In the genomic region with DNA sequence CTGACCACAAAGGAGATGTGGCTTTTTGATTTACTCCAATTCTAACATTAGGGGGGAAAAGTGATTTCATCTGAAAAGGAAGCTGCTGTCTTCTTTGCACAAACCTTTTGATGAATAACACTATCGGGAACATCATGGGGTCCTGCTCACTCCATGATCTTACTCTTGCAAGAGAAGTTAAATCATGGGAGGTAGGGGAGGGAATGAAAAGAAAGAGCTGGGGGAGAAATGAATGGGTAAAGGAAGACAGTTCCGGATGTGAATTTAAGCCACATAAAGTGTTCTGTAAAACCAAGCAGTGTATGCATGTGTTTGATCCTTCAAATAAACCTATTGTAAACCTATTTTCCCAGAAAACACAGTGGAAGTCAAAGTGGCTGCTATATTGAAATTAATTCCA, we compare ENCODE assay signal across 18 cellular contexts.
DNase-seq lines count a peak whose midpoint lies in the region; ATAC-seq and TF ChIP-seq lines count a peak whose summit lies in the region.
"Had no signal": no experiment of that assay in that cellular context is flagged by ENCODE, and none has a peak within 500 bp of the region (broad histone marks: within the 10 kb centered on the region; RNA-seq: fewer than 3 reads in every experiment).

No MANE protein-coding gene starts in this region.

- peak overlapping the region; percentile 7 for H3K27ac ChIP-seq in cingulate gyrus (ENCODE audit: low read depth, low read length)
- H3K27ac ChIP-seq in neural progenitor cell: peak overlapping the region; percentile 7

- peaks cover 5% of the 10 kb centered on the region for H3K4me1 ChIP-seq in neural progenitor cell

- H3K4me1 Mint-ChIP-seq in neural progenitor cell: no peaks in the 10 kb centered on the region
- no peaks in the 10 kb centered on the region for H3K4me1 Mint-ChIP-seq in activated T-helper 17 cell treated with anti-CD3 and anti-CD28 coated beads, Interleukin-2, amount 50 U/mL, for 72 hours

- no peak overlapping the region for H3K4me2 ChIP-seq in neural progenitor cell

- peaks cover 6% of the 10 kb centered on the region for H3K9me3 Mint-ChIP-seq in neural progenitor cell
- H3K9me3 Mint-ChIP-seq in activated T-helper 17 cell treated with anti-CD3 and anti-CD28 coated beads, Interleukin-2, amount 50 U/mL, for 72 hours: no peaks in the 10 kb centered on the region
- H3K9me3 Mint-ChIP-seq: H9, IgD-negative memory B cell had no signal

- peaks cover 20% of the 10 kb centered on the region for H3K36me3 ChIP-seq in neural progenitor cell

- no peak overlapping the region for H3K27ac Mint-ChIP-seq in neural progenitor cell
- H3K27ac Mint-ChIP-seq in activated T-helper 17 cell treated with anti-CD3 and anti-CD28 coated beads, Interleukin-2, amount 50 U/mL, for 72 hours: no peak overlapping the region
- H3K27ac Mint-ChIP-seq: IgD-negative memory B cell had no signal

- H3K4me3 Mint-ChIP-seq in neural progenitor cell: no peak overlapping the region
- no peak overlapping the region for H3K4me3 Mint-ChIP-seq in activated T-helper 17 cell treated with anti-CD3 and anti-CD28 coated beads, Interleukin-2, amount 50 U/mL, for 72 hours
- H3K4me3 Mint-ChIP-seq: H9, IgD-negative memory B cell had no signal

- no peaks in the 10 kb centered on the region for H4K20me1 ChIP-seq in neural progenitor cell (ENCODE audit: low read depth)

- peaks cover 10% of the 10 kb centered on the region for H3F3A ChIP-seq in neural progenitor cell (ENCODE audit: low read depth)

- H3K27me3 ChIP-seq in neural progenitor cell: no peaks in the 10 kb centered on the region

- H3K9me3 ChIP-seq in neural progenitor cell (ENCODE audit: low read depth): no peaks in the 10 kb centered on the region

- no peak overlapping the region for H3K4me3 ChIP-seq in neural progenitor cell

- ATAC-seq in HG03442 (IDR thresholded peaks at IDR 0.05; ENCODE audit: unreplicated experiment): no peak
- no peak for ATAC-seq in activated T-helper 17 cell treated with anti-CD3 and anti-CD28 coated beads, Interleukin-2, amount 50 U/mL, for 72 hours (replicated peaks)

- DNase-seq in G401 (ENCODE audit: low spot score): peak; percentile 17
- peak; percentile 19 for DNase-seq in SK-MEL-5 (ENCODE audit: low read depth, low spot score)
- no peak for DNase-seq in neural progenitor cell (ENCODE audit: low spot score)
- DNase-seq in GM19238 (ENCODE audit: insufficient read length, low spot score): no peak
- DNase-seq in NCI-H69 (lab: John Stamatoyannopoulos, UW): no peak
- DNase-seq: DMS 273 treated with DMSO at 0.1 percent for 48 hours, H9, Kasumi-1, MM.1S, NCI-H1105, NCI-H1694, NCI-H2227 treated with DMSO at 0.1 percent for 48 hours, NCI-H524, SHP77 treated with DMSO at 0.1 percent for 48 hours had no signal

- in situ Hi-C loops in G401 (cut with HindIII; ENCODE audit: low sequenced_read_pairs) (loop anchor here (25.0 kb wide), 1 partner anchor 266 kb away; a partner anchor contains a TSS), SK-MEL-5 (cut with HindIII; ENCODE audit: low pct_unique_long_range_greater_than_20kb, low sequenced_read_pairs) (no loop called here)

- H3K36me3 Mint-ChIP-seq in neural progenitor cell: peaks cover 58% of the 10 kb centered on the region
- peaks cover 9% of the 10 kb centered on the region for H3K36me3 Mint-ChIP-seq in activated T-helper 17 cell treated with anti-CD3 and anti-CD28 coated beads, Interleukin-2, amount 50 U/mL, for 72 hours (ENCODE audit: low read depth)
- H3K36me3 Mint-ChIP-seq: IgD-negative memory B cell had no signal

- no peaks in the 10 kb centered on the region for H3K27me3 Mint-ChIP-seq in neural progenitor cell (ENCODE audit: insufficient read depth, low read depth)
- no peaks in the 10 kb centered on the region for H3K27me3 Mint-ChIP-seq in activated T-helper 17 cell treated with anti-CD3 and anti-CD28 coated beads, Interleukin-2, amount 50 U/mL, for 72 hours
- H3K27me3 Mint-ChIP-seq: IgD-negative memory B cell had no signal

- TF ChIP-seq CTCF in neural progenitor cell (IDR thresholded peaks at IDR 0.05): no peak

- no peak overlapping the region for H3K9ac ChIP-seq in neural progenitor cell

- H2AFZ ChIP-seq in neural progenitor cell (replicated peaks): no peak overlapping the region

- H3K79me2 ChIP-seq in neural progenitor cell (ENCODE audit: low read depth): no peaks in the 10 kb centered on the region

Comparison
In these comparisons a context has a peak if more than half of its experiments do, and no peak if none do; other contexts are left out.
1. DNase-seq: peak in G401 (single experiment) and SK-MEL-5 (single experiment); none in neural progenitor cell (single experiment), GM19238 (single experiment) and NCI-H69 (single experiment).